ENCODE assay signal across 8 cellular contexts in genomic region chr4:169619958-169620845, GRCh38. TPM values are rescaled to one million over a fixed set of nuclear protein-coding genes. Genes with fewer than 3 reads are reported as not detected.
DNase-seq lines count a peak whose midpoint lies in the region; ATAC-seq and TF ChIP-seq lines count a peak whose summit lies in the region.

Gene CLCN3 (plus strand): TSS chr4:169620578. CDS start chr4:169635929, 15,351 bp downstream.

- no peaks in the 10 kb centered on the region for H3K27me3 ChIP-seq in BLaER1
- H3K27me3 ChIP-seq in layer of hippocampus (ENCODE audit: control insufficient read depth, insufficient read depth, low read length), result no peaks in the 10 kb centered on the region

- peak within 1 kb of the TSS; percentile 89 for H3K4me3 ChIP-seq in BLaER1
- peak within 1 kb of the TSS; percentile 86 for H3K4me3 ChIP-seq in coronary artery

- ATAC-seq in GM19328 (IDR thresholded peaks at IDR 0.05; ENCODE audit: unreplicated experiment) (peak; percentile 95), HG03520 (IDR thresholded peaks at IDR 0.05; ENCODE audit: unreplicated experiment) (peak; percentile 94)

- CTCF ChIA-PET in activated CD4-positive, alpha-beta T cell treated with anti-CD3 and anti-CD28 coated beads, Interleukin-2, amount 10 ng/mL, durations not matched to agents 7 days and 5 days (lab: Charles Lee), result interaction anchor here (0.8 to 2.3 kb wide), 6 partner anchors 7 to 133 kb away, joined by 3 to 6 read pairs (median 5); no protein-coding TSS in a partner anchor

- DNase-seq in NCI-H69 (lab: John Stamatoyannopoulos, UW), result peak; percentile 97
- peak; percentile 90 for DNase-seq in activated CD4-positive, alpha-beta T cell treated with anti-CD3 and anti-CD28 coated beads, Interleukin-2, amount 10 ng/mL, durations not matched to agents 7 days and 5 days
- DNase-seq in coronary artery (ENCODE audit: low spot score), result peak; percentile 99
- DNase-seq in stimulated activated CD4-positive, alpha-beta T cell treated with anti-CD3 and anti-CD28 coated beads, Interleukin-1b, Interleukin-23, amount 100 ng/mL, for 4 hours (ENCODE audit: low read depth in 2 of 2), result peak; percentile 60 to 85

- peak within 1 kb of the TSS; percentile 94 for H3K4me3 Mint-ChIP-seq in activated CD4-positive, alpha-beta T cell treated with anti-CD3 and anti-CD28 coated beads, Interleukin-2, amount 10 ng/mL, durations not matched to agents 7 days and 5 days

- no peaks in the 10 kb centered on the region for H3K9me3 ChIP-seq in BLaER1

- H3K36me3 ChIP-seq in BLaER1, result peaks cover 9% of the 10 kb centered on the region; the same call in 1 of the 2 replicates

- peaks cover 8% of the 10 kb centered on the region for H3K36me3 Mint-ChIP-seq in activated CD4-positive, alpha-beta T cell treated with anti-CD3 and anti-CD28 coated beads, Interleukin-2, amount 10 ng/mL, durations not matched to agents 7 days and 5 days (ENCODE audit: low read depth)

- H3K4me2 ChIP-seq in BLaER1, result peak within 1 kb of the TSS; percentile 97

- POLR2A ChIA-PET in activated CD4-positive, alpha-beta T cell treated with anti-CD3 and anti-CD28 coated beads, Interleukin-2, amount 10 ng/mL, durations not matched to agents 7 days and 5 days (lab: Charles Lee), result interaction anchor here (0.9 kb wide), 1 partner anchor 39 kb away, joined by 3 read pairs; no protein-coding TSS in a partner anchor

- peaks cover 28% of the 10 kb centered on the region for H3K4me1 ChIP-seq in BLaER1

- H4K20me1 ChIP-seq in BLaER1, result peaks cover 39% of the 10 kb centered on the region

- H3K4me1 Mint-ChIP-seq in activated CD4-positive, alpha-beta T cell treated with anti-CD3 and anti-CD28 coated beads, Interleukin-2, amount 10 ng/mL, durations not matched to agents 7 days and 5 days, result peaks cover 61% of the 10 kb centered on the region

- H3K27me3 Mint-ChIP-seq in activated CD4-positive, alpha-beta T cell treated with anti-CD3 and anti-CD28 coated beads, Interleukin-2, amount 10 ng/mL, durations not matched to agents 7 days and 5 days, result no peaks in the 10 kb centered on the region

- peak within 1 kb of the TSS; percentile 99 for H3K27ac Mint-ChIP-seq in activated CD4-positive, alpha-beta T cell treated with anti-CD3 and anti-CD28 coated beads, Interleukin-2, amount 10 ng/mL, durations not matched to agents 7 days and 5 days

- no peak for TF ChIP-seq CTCF in coronary artery (IDR thresholded peaks at IDR 0.05)

- H3K9me3 Mint-ChIP-seq in activated CD4-positive, alpha-beta T cell treated with anti-CD3 and anti-CD28 coated beads, Interleukin-2, amount 10 ng/mL, durations not matched to agents 7 days and 5 days, result no peaks in the 10 kb centered on the region

- H3K9ac ChIP-seq in BLaER1, result peak within 1 kb of the TSS; percentile 94

- H3K27ac ChIP-seq in BLaER1 (peak within 1 kb of the TSS; percentile 88), coronary artery (peak within 1 kb of the TSS; percentile 90 to 95), layer of hippocampus (ENCODE audit: low read depth, low read length) (peak within 1 kb of the TSS; percentile 88)

RNA-seq across cellular contexts. Expression of gene CLCN3, which starts in this region (rescaled TPM):
- 10 to 100 TPM; 27.9 to 28.6 TPM for total RNA-seq in activated CD4-positive, alpha-beta T cell treated with anti-CD3 and anti-CD28 coated beads, Interleukin-2, amount 10 ng/mL, durations not matched to agents 7 days and 5 days

Comparison
In these comparisons a context has a peak if more than half of its experiments do, and no peak if none do; other contexts are left out.
1. Peak in every context shown above with its lines: DNase-seq, ATAC-seq, H3K4me3 ChIP-seq and H3K27ac ChIP-seq.